In the genomic region with DNA sequence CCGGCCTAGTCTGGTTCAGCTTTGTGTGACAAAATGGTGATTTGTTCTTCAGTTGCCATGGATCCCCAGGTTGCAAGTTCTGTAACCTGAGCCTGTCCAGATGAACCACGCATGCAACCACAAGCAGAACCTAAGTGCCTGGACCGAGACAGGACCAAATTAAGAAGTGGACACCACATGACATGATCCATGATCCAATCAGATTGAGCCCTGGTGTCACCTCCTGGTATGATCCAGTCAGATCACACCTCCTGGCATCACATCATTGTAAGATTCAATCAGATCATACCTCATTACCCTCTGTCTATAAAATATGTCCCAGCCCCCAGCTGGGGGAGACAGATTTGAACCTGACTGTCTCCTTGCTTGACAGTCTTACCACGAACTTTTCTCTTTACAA, we compare ENCODE assay signal across 14 cellular contexts.
"Had no signal": no experiment of that assay in that cellular context is flagged by ENCODE, and none has a peak within 500 bp of the region (broad histone marks: within the 10 kb centered on the region; RNA-seq: fewer than 3 reads in every experiment).

No MANE protein-coding gene starts in this region.

- DNase-seq: activated CD4-positive, alpha-beta T cell treated with anti-CD3 and anti-CD28 coated beads for 1 hour; activated CD4-positive, alpha-beta T cell treated with anti-CD3 and anti-CD28 coated beads, Interleukin-2, amount 50 U/mL, for 4 hours; activated naive CD4-positive, alpha-beta T cell; activated T-cell treated with anti-CD3 and anti-CD28 coated beads for 4 hours; aorta; effector memory CD4-positive, alpha-beta T cell; foreskin keratinocyte; glutamatergic neuron; left ventricle myocardium superior; stimulated activated CD4-positive, alpha-beta T cell treated with anti-CD3 and anti-CD28 coated beads, Interleukin-1b, Interleukin-23, amount 100 ng/mL, for 48 hours; T-helper 9 cell; thyroid gland had no signal

- H3K4me3 ChIP-seq: thyroid gland had no signal

- H3K36me3 ChIP-seq: thyroid gland had no signal

- H3K27ac ChIP-seq: foreskin keratinocyte, thyroid gland had no signal

- H3K27ac Mint-ChIP-seq: dendritic cell treated with granulocyte-macrophage colony-stimulating factor and Interleukin-4, amounts not matched to agents 40 ng/mL and 50 ng/mL, for 4 days had no signal

- H3K4me3 Mint-ChIP-seq: dendritic cell treated with granulocyte-macrophage colony-stimulating factor and Interleukin-4, amounts not matched to agents 40 ng/mL and 50 ng/mL, for 4 days; neural crest cell had no signal

- H3K9me3 ChIP-seq: thyroid gland had no signal

- ATAC-seq: foreskin keratinocyte, left ventricle myocardium superior had no signal

- H3K4me1 ChIP-seq: thyroid gland had no signal

- H3K9me3 Mint-ChIP-seq: dendritic cell treated with granulocyte-macrophage colony-stimulating factor and Interleukin-4, amounts not matched to agents 40 ng/mL and 50 ng/mL, for 4 days; neural crest cell had no signal

- H3K27me3 ChIP-seq: foreskin keratinocyte, thyroid gland had no signal

- H3K27me3 Mint-ChIP-seq: dendritic cell treated with granulocyte-macrophage colony-stimulating factor and Interleukin-4, amounts not matched to agents 40 ng/mL and 50 ng/mL, for 4 days had no signal
